Comparison of ENCODE assay signal across 1 cellular context in genomic region chrX:53795583-53795982, GRCh38.
TF ChIP-seq lines count a peak whose summit lies in the region.

No MANE protein-coding gene starts in this region.

TF ChIP-seq in WTC11, 78 proteins besides CTCF, POLR2A, EP300 and RAD21 (continued from another document):
- TF ChIP-seq, protein P1, sequence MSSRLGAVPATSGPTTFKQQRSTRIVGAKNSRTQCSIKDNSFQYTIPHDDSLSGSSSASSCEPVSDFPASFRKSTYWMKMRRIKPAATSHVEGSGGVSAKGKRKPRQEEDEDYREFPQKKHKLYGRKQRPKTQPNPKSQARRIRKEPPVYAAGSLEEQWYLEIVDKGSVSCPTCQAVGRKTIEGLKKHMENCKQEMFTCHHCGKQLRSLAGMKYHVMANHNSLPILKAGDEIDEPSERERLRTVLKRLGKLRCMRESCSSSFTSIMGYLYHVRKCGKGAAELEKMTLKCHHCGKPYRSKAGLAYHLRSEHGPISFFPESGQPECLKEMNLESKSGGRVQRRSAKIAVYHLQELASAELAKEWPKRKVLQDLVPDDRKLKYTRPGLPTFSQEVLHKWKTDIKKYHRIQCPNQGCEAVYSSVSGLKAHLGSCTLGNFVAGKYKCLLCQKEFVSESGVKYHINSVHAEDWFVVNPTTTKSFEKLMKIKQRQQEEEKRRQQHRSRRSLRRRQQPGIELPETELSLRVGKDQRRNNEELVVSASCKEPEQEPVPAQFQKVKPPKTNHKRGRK (CRISPR knock-in tag; IDR thresholded peaks at IDR 0.05; ENCODE audit: borderline replicate concordance) = no peak
- TF ChIP-seq, protein P2, sequence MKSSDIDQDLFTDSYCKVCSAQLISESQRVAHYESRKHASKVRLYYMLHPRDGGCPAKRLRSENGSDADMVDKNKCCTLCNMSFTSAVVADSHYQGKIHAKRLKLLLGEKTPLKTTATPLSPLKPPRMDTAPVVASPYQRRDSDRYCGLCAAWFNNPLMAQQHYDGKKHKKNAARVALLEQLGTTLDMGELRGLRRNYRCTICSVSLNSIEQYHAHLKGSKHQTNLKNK (CRISPR knock-in tag; IDR thresholded peaks at IDR 0.05) = no peak
- TF ChIP-seq NFYB (CRISPR knock-in tag; conservative IDR thresholded peaks at IDR 0.05; ENCODE audit: low read depth) = no peak
- no peak for TF ChIP-seq FOXP4 (CRISPR knock-in tag; IDR thresholded peaks at IDR 0.05)
- no peak for TF ChIP-seq E2F5 (CRISPR knock-in tag; IDR thresholded peaks at IDR 0.05)
- no peak for TF ChIP-seq ZNF138 (CRISPR knock-in tag; conservative IDR thresholded peaks at IDR 0.05)
- no peak for TF ChIP-seq KAT7 (CRISPR knock-in tag; IDR thresholded peaks at IDR 0.05; ENCODE audit: borderline replicate concordance)
- TF ChIP-seq NR1H2 (CRISPR knock-in tag; IDR thresholded peaks at IDR 0.05) = no peak
- TF ChIP-seq OVOL2 (CRISPR knock-in tag; IDR thresholded peaks at IDR 0.05; ENCODE audit: borderline replicate concordance) = no peak
- no peak for TF ChIP-seq STAT6 (CRISPR knock-in tag; conservative IDR thresholded peaks at IDR 0.05; ENCODE audit: low read depth)
- no peak for TF ChIP-seq GABPB1 (CRISPR knock-in tag; IDR thresholded peaks at IDR 0.05)
- TF ChIP-seq FOXJ3 (CRISPR knock-in tag; IDR thresholded peaks at IDR 0.05; ENCODE audit: borderline replicate concordance) = no peak
- TF ChIP-seq ZNF671 (CRISPR knock-in tag; IDR thresholded peaks at IDR 0.05) = no peak
- no peak for TF ChIP-seq PRDM15 (CRISPR knock-in tag; IDR thresholded peaks at IDR 0.05)
